13 cellular contexts compared by ENCODE assay signal in genomic region chr11:12196335-12196734, GRCh38.
DNase-seq lines count a peak whose midpoint lies in the region; ATAC-seq and TF ChIP-seq lines count a peak whose summit lies in the region.
"Had no signal": no experiment of that assay in that cellular context is flagged by ENCODE, and none has a peak within 500 bp of the region (broad histone marks: within the 10 kb centered on the region; RNA-seq: fewer than 3 reads in every experiment).

No MANE protein-coding gene starts in this region.

- TF ChIP-seq CTCF in esophagus muscularis mucosa (IDR thresholded peaks at IDR 0.05) (no peak), WERI-Rb-1 (IDR thresholded peaks at IDR 0.05; ENCODE audit: low read depth, low read length) (no peak), right lobe of liver (IDR thresholded peaks at IDR 0.05) (no peak)

- H3K9me3 ChIP-seq in esophagus muscularis mucosa (no peaks in the 10 kb centered on the region), thymus (ENCODE audit: control insufficient read depth) (no peaks in the 10 kb centered on the region), WERI-Rb-1 (ENCODE audit: severe bottlenecking) (no peaks in the 10 kb centered on the region), right lobe of liver (no peaks in the 10 kb centered on the region)

- H3K27me3 ChIP-seq in esophagus muscularis mucosa (no peaks in the 10 kb centered on the region), thymus (ENCODE audit: control insufficient read depth, insufficient read depth) (no peaks in the 10 kb centered on the region), WERI-Rb-1 (ENCODE audit: insufficient read depth, low read depth, severe bottlenecking) (no peaks in the 10 kb centered on the region), right lobe of liver (no peaks in the 10 kb centered on the region)

- intact Hi-C loops in esophagus muscularis mucosa (cut with DNase I) (no loop called here), right lobe of liver (cut with DNase I) (no loop called here)

- H3K27me3 Mint-ChIP-seq in activated naive CD4-positive, alpha-beta T cell treated with anti-CD3 and anti-CD28 coated beads, Interleukin-2, amount 10 ng/mL, durations not matched to agents 7 days and 5 days: no peaks in the 10 kb centered on the region
- no peaks in the 10 kb centered on the region for H3K27me3 Mint-ChIP-seq in activated CD4-positive, alpha-beta memory T cell treated with anti-CD3 and anti-CD28 coated beads, Interleukin-2, amount 10 ng/mL, durations not matched to agents 7 days and 5 days

- CTCF ChIA-PET in activated naive CD4-positive, alpha-beta T cell treated with anti-CD3 and anti-CD28 coated beads, Interleukin-2, amount 10 ng/mL, durations not matched to agents 7 days and 5 days (lab: Charles Lee): interaction anchor here (1.0 to 1.5 kb wide), 3 partner anchors 12 to 108 kb away, joined by 5 read pairs; no protein-coding TSS in a partner anchor
- CTCF ChIA-PET in activated CD4-positive, alpha-beta memory T cell treated with anti-CD3 and anti-CD28 coated beads, Interleukin-2, amount 10 ng/mL, durations not matched to agents 7 days and 5 days (lab: Charles Lee): interaction anchor here (0.9 to 5.9 kb wide), 6 partner anchors 16 to 109 kb away, joined by 3 to 38 read pairs (median 6); no protein-coding TSS in a partner anchor

- H3K4me1 Mint-ChIP-seq in activated naive CD4-positive, alpha-beta T cell treated with anti-CD3 and anti-CD28 coated beads, Interleukin-2, amount 10 ng/mL, durations not matched to agents 7 days and 5 days: peaks cover 69% of the 10 kb centered on the region
- H3K4me1 Mint-ChIP-seq in activated CD4-positive, alpha-beta memory T cell treated with anti-CD3 and anti-CD28 coated beads, Interleukin-2, amount 10 ng/mL, durations not matched to agents 7 days and 5 days: peaks cover 80% of the 10 kb centered on the region
- H3K4me1 Mint-ChIP-seq: WTC11 had no signal

- WGBS in esophagus muscularis mucosa: 97% methylated on average over 2 of the region's 2 CpGs
- 80% methylated on average over 2 of the region's 2 CpGs for WGBS in thymus
- WGBS in right lobe of liver (ENCODE audit: insufficient coverage, low coverage, low lambda C conversion rate, missing lambda C conversion rate): 92% methylated on average over 2 of the region's 2 CpGs

- peak; percentile 33 for DNase-seq in activated naive CD4-positive, alpha-beta T cell treated with anti-CD3 and anti-CD28 coated beads, Interleukin-2, amount 10 ng/mL, durations not matched to agents 7 days and 5 days
- DNase-seq in activated naive CD4-positive, alpha-beta T cell (lab: John Stamatoyannopoulos, UW): no peak
- peak; percentile 42 for DNase-seq in activated CD4-positive, alpha-beta memory T cell treated with anti-CD3 and anti-CD28 coated beads, Interleukin-2, amount 10 ng/mL, durations not matched to agents 7 days and 5 days
- DNase-seq in esophagus muscularis mucosa (ENCODE audit: extremely low spot score) (no peak), WERI-Rb-1 (no peak), MV-4-11 (lab: John Stamatoyannopoulos, UW) (no peak), right lobe of liver (no peak)
- DNase-seq: DMS53, NCI-H2029 treated with DMSO at 0.1 percent for 48 hours had no signal

- H3K27ac Mint-ChIP-seq in activated naive CD4-positive, alpha-beta T cell treated with anti-CD3 and anti-CD28 coated beads, Interleukin-2, amount 10 ng/mL, durations not matched to agents 7 days and 5 days: peak overlapping the region; percentile 92
- H3K27ac Mint-ChIP-seq in activated CD4-positive, alpha-beta memory T cell treated with anti-CD3 and anti-CD28 coated beads, Interleukin-2, amount 10 ng/mL, durations not matched to agents 7 days and 5 days: peak overlapping the region; percentile 98
- H3K27ac Mint-ChIP-seq: WTC11 had no signal

- POLR2A ChIA-PET in activated CD4-positive, alpha-beta memory T cell treated with anti-CD3 and anti-CD28 coated beads, Interleukin-2, amount 10 ng/mL, durations not matched to agents 7 days and 5 days (lab: Charles Lee): interaction anchor here (0.7 to 19.5 kb wide), 21 partner anchors 9 to 1388 kb away, joined by 3 to 290 read pairs (median 5); partner anchors contain the start of gene EIF4G2

- peaks cover 7% of the 10 kb centered on the region for H3K36me3 Mint-ChIP-seq in activated naive CD4-positive, alpha-beta T cell treated with anti-CD3 and anti-CD28 coated beads, Interleukin-2, amount 10 ng/mL, durations not matched to agents 7 days and 5 days
- H3K36me3 Mint-ChIP-seq in activated CD4-positive, alpha-beta memory T cell treated with anti-CD3 and anti-CD28 coated beads, Interleukin-2, amount 10 ng/mL, durations not matched to agents 7 days and 5 days (ENCODE audit: low read depth): peaks cover 50% of the 10 kb centered on the region
- H3K36me3 Mint-ChIP-seq: WTC11 had no signal

- H3K9me3 Mint-ChIP-seq in activated naive CD4-positive, alpha-beta T cell treated with anti-CD3 and anti-CD28 coated beads, Interleukin-2, amount 10 ng/mL, durations not matched to agents 7 days and 5 days: no peaks in the 10 kb centered on the region
- H3K9me3 Mint-ChIP-seq in activated CD4-positive, alpha-beta memory T cell treated with anti-CD3 and anti-CD28 coated beads, Interleukin-2, amount 10 ng/mL, durations not matched to agents 7 days and 5 days: no peaks in the 10 kb centered on the region
- H3K9me3 Mint-ChIP-seq: WTC11 had no signal

- ATAC-seq in right lobe of liver: no peak
- ATAC-seq: WTC11 had no signal

- H3K4me3 Mint-ChIP-seq in activated naive CD4-positive, alpha-beta T cell treated with anti-CD3 and anti-CD28 coated beads, Interleukin-2, amount 10 ng/mL, durations not matched to agents 7 days and 5 days: peak overlapping the region; percentile 70
- peak overlapping the region; percentile 88 for H3K4me3 Mint-ChIP-seq in activated CD4-positive, alpha-beta memory T cell treated with anti-CD3 and anti-CD28 coated beads, Interleukin-2, amount 10 ng/mL, durations not matched to agents 7 days and 5 days
- H3K4me3 Mint-ChIP-seq: WTC11 had no signal

- H3K27ac ChIP-seq in esophagus muscularis mucosa (replicated peaks in 1 of 4) (peak overlapping the region; percentile 5 to 45 (median 29)), thymus (ENCODE audit: low read depth) (peak overlapping the region; percentile 98), WERI-Rb-1 (no peak overlapping the region), right lobe of liver (no peak overlapping the region)
- H3K27ac ChIP-seq: SK-N-MC had no signal

- no peak for TF ChIP-seq EP300 in esophagus muscularis mucosa (IDR thresholded peaks at IDR 0.05)

- H3K4me1 ChIP-seq in esophagus muscularis mucosa: peaks cover 31 to 67% (median 54%) of the 10 kb centered on the region in 4 donors
- H3K4me1 ChIP-seq in thymus (ENCODE audit: control insufficient read depth, insufficient read depth, low read length): peaks cover 57% of the 10 kb centered on the region
- peaks cover 0 to 4% (median 0%) of the 10 kb centered on the region in 4 donors for H3K4me1 ChIP-seq in right lobe of liver

- H3K36me3 ChIP-seq in esophagus muscularis mucosa: peaks cover 0 to 5% (median 2%) of the 10 kb centered on the region in 4 donors
- no peaks in the 10 kb centered on the region for H3K36me3 ChIP-seq in thymus (ENCODE audit: control insufficient read depth, insufficient read depth)
- H3K36me3 ChIP-seq in WERI-Rb-1: no peaks in the 10 kb centered on the region
- H3K36me3 ChIP-seq in right lobe of liver: no peaks in the 10 kb centered on the region

- H3K4me3 ChIP-seq in esophagus muscularis mucosa (no peak overlapping the region), thymus (ENCODE audit: low read length) (peak overlapping the region; percentile 63), WERI-Rb-1 (ENCODE audit: low read depth, low read length) (no peak overlapping the region), right lobe of liver (no peak overlapping the region)
- H3K4me3 ChIP-seq: lung, SK-N-MC had no signal

- TF ChIP-seq POLR2A in esophagus muscularis mucosa (IDR thresholded peaks at IDR 0.05; ENCODE audit: low read depth) (no peak), right lobe of liver (IDR thresholded peaks at IDR 0.05) (no peak)

Comparison
In these comparisons a context has a peak if more than half of its experiments do, and no peak if none do; other contexts are left out.
1. DNase-seq: peak in activated naive CD4-positive, alpha-beta T cell treated with anti-CD3 and anti-CD28 coated beads, Interleukin-2, amount 10 ng/mL, durations not matched to agents 7 days and 5 days (single experiment) and activated CD4-positive, alpha-beta memory T cell treated with anti-CD3 and anti-CD28 coated beads, Interleukin-2, amount 10 ng/mL, durations not matched to agents 7 days and 5 days (single experiment); none in activated naive CD4-positive, alpha-beta T cell (0 of 4), esophagus muscularis mucosa (single experiment), WERI-Rb-1 (single experiment), MV-4-11 (single experiment) and right lobe of liver (0 of 3).
2. H3K27ac ChIP-seq: peak in esophagus muscularis mucosa (4 of 4) and thymus (single experiment); none in WERI-Rb-1 (single experiment) and right lobe of liver (0 of 3).